Comparison of ENCODE assay signal across 8 cellular contexts in genomic region chr20:33947709-33948295, GRCh38. TPM values are rescaled to one million over a fixed set of nuclear protein-coding genes. Genes with fewer than 3 reads are reported as not detected.
A peak's percentile ranks its signal among the peaks of the same experiment; 100 is the strongest.
DNase-seq lines count a peak whose midpoint lies in the region; ATAC-seq and TF ChIP-seq lines count a peak whose summit lies in the region.

No MANE protein-coding gene starts in this region.

- TF ChIP-seq CTCF in HFF-Myc (IDR thresholded peaks at IDR 0.05; ENCODE audit: low read depth, low read length, missing control alignments) (peak; percentile 73), tibial artery (IDR thresholded peaks at IDR 0.05) (peak; percentile 16 to 21)

- H3K9ac ChIP-seq in adipocyte (ENCODE audit: low read length): no peak overlapping the region

- H3K9me3 Mint-ChIP-seq in CD8-positive, alpha-beta memory T cell: peaks cover 10 to 33% (median 29%) of the 10 kb centered on the region in 5 donors

- no peak overlapping the region for H3K27ac Mint-ChIP-seq in CD8-positive, alpha-beta memory T cell

- POLR2A ChIA-PET in CD8-positive, alpha-beta memory T cell (lab: Charles Lee): no interaction called here

- H3K27me3 Mint-ChIP-seq in CD8-positive, alpha-beta memory T cell: peaks cover 14 to 15% of the 10 kb centered on the region in 2 donors

- H3K36me3 ChIP-seq in CD8-positive, alpha-beta memory T cell (ENCODE audit: insufficient read depth, low read length): no peaks in the 10 kb centered on the region
- H3K36me3 ChIP-seq in adipocyte (ENCODE audit: control insufficient read depth, insufficient read depth, low read length, severe bottlenecking) (no peaks in the 10 kb centered on the region), tibial artery (no peaks in the 10 kb centered on the region)

- peak in 4 of 5 donors; percentile 10 to 50 (median 19) for DNase-seq in CD8-positive, alpha-beta memory T cell
- DNase-seq in HFF-Myc (ENCODE audit: extremely low read depth, low read depth) (peak; percentile 46), RPMI7951 (ENCODE audit: low read depth) (peak; percentile 38), adipocyte (ENCODE audit: low read depth) (peak; percentile 6), left colon (peak in 1 of 2 donors; percentile 30), tibial artery (no peak), cortex of kidney (lab: John Stamatoyannopoulos, UW) (no peak)

- no peak overlapping the region for H3K4me3 ChIP-seq in CD8-positive, alpha-beta memory T cell (ENCODE audit: low read length)
- H3K4me3 ChIP-seq in HFF-Myc (replicated peaks; ENCODE audit: low read depth, low read length) (no peak overlapping the region), adipocyte (ENCODE audit: low read length) (no peak overlapping the region), tibial artery (no peak overlapping the region)

- peak; percentile 72 for ATAC-seq in left colon
- no peak for ATAC-seq in HG03571 (IDR thresholded peaks at IDR 0.05; ENCODE audit: unreplicated experiment)

- H3K9me3 ChIP-seq in CD8-positive, alpha-beta memory T cell (ENCODE audit: low read length): peaks cover 16% of the 10 kb centered on the region
- H3K9me3 ChIP-seq in adipocyte (ENCODE audit: control insufficient read depth, low read length) (peaks cover 15% of the 10 kb centered on the region), tibial artery (peaks cover 0 to 22% (median 11%) of the 10 kb centered on the region in 3 donors)

- intact Hi-C loops in left colon (cut with DNase I, micrococcal nuclease): no loop called here
- intact Hi-C loops in tibial artery (cut with DNase I; ENCODE audit: low total_unique reads): no loop called here

- no peak overlapping the region for H3K27ac ChIP-seq in CD8-positive, alpha-beta memory T cell (ENCODE audit: low read depth, low read length)
- H3K27ac ChIP-seq in tibial artery: no peak overlapping the region

- CTCF ChIA-PET in CD8-positive, alpha-beta memory T cell (lab: Charles Lee): no interaction called here

- peaks cover 0 to 30% (median 1%) of the 10 kb centered on the region in 3 donors for H3K36me3 Mint-ChIP-seq in CD8-positive, alpha-beta memory T cell

- H3K27me3 ChIP-seq in CD8-positive, alpha-beta memory T cell (ENCODE audit: insufficient read depth, low read length, poor library complexity, severe bottlenecking): no peaks in the 10 kb centered on the region
- peaks cover 5% of the 10 kb centered on the region for H3K27me3 ChIP-seq in adipocyte (replicated peaks; ENCODE audit: control insufficient read depth, insufficient read depth, low read length)
- H3K27me3 ChIP-seq in tibial artery: no peaks in the 10 kb centered on the region

- no peak overlapping the region for H3K4me3 Mint-ChIP-seq in CD8-positive, alpha-beta memory T cell

- no peaks in the 10 kb centered on the region for H3K4me1 Mint-ChIP-seq in CD8-positive, alpha-beta memory T cell

- H3K4me1 ChIP-seq in CD8-positive, alpha-beta memory T cell (ENCODE audit: insufficient read depth, low read length): no peaks in the 10 kb centered on the region
- H3K4me1 ChIP-seq in adipocyte (ENCODE audit: control insufficient read depth, insufficient read depth, low read length) (peaks cover 5% of the 10 kb centered on the region), tibial artery (no peaks in the 10 kb centered on the region)

RNA-seq across cellular contexts. Expression of gene RALY, which starts 45.9 kb away (rescaled TPM):
- total RNA-seq in CD8-positive, alpha-beta memory T cell: 100 to 1,000 TPM; 159 to 160 TPM
- polyA plus RNA-seq in CD8-positive, alpha-beta memory T cell: 230 TPM
- 144 and 153 TPM in 2 replicates for total RNA-seq in RPMI7951 (2014; rRNA removed; shearing (Covaris generic))
- total RNA-seq in left colon: 100 to 1,000 TPM; 190 to 191 TPM

Comparison
In these comparisons a context has a peak if more than half of its experiments do, and no peak if none do; other contexts are left out.
1. DNase-seq: peak in CD8-positive, alpha-beta memory T cell (4 of 5), HFF-Myc (single experiment), RPMI7951 (single experiment) and adipocyte (single experiment); none in tibial artery (0 of 2) and cortex of kidney (single experiment).